In genomic region chr18:2587788-2588187, GRCh38 we compare ENCODE assay signal across 21 cellular contexts. TPM values are rescaled to one million over a fixed set of nuclear protein-coding genes. Genes with fewer than 3 reads are reported as not detected.
DNase-seq lines count a peak whose midpoint lies in the region; ATAC-seq lines count a peak whose summit lies in the region.
"Had no signal": no experiment of that assay in that cellular context is flagged by ENCODE, and none has a peak within 500 bp of the region (broad histone marks: within the 10 kb centered on the region; RNA-seq: fewer than 3 reads in every experiment).

No MANE protein-coding gene starts in this region.

- peak overlapping the region; percentile 10 for H3K27ac Mint-ChIP-seq in activated CD4-positive, alpha-beta T cell treated with anti-CD3 and anti-CD28 coated beads for 36 hours
- peak overlapping the region; percentile 86 for H3K27ac Mint-ChIP-seq in activated CD8-positive, alpha-beta T cell treated with anti-CD3 and anti-CD28 coated beads, Interleukin-2, amount 10 ng/mL, durations not matched to agents 7 days and 5 days
- peak overlapping the region in 9 of 10 donors; percentile 38 to 99 (median 81) for H3K27ac Mint-ChIP-seq in naive thymus-derived CD8-positive, alpha-beta T cell
- H3K27ac Mint-ChIP-seq: brain had no signal

- CTCF ChIA-PET in activated CD4-positive, alpha-beta T cell treated with anti-CD3 and anti-CD28 coated beads for 36 hours (lab: Charles Lee), result interaction anchor here (1.8 kb wide), 1 partner anchor 14 kb away, joined by 7 read pairs; no protein-coding TSS in a partner anchor
- CTCF ChIA-PET in activated CD8-positive, alpha-beta T cell treated with anti-CD3 and anti-CD28 coated beads, Interleukin-2, amount 10 ng/mL, durations not matched to agents 7 days and 5 days (lab: Charles Lee), result interaction anchor here (0.7 to 4.1 kb wide), 3 partner anchors 8 to 49 kb away, joined by 4 to 14 read pairs (median 7); no protein-coding TSS in a partner anchor

- ATAC-seq in activated CD4-positive, alpha-beta T cell treated with anti-CD3 and anti-CD28 coated beads for 36 hours, result peak; percentile 47
- no peak for ATAC-seq in activated CD8-positive, alpha-beta T cell treated with anti-CD3 and anti-CD28 coated beads, Interleukin-2, amount 10 ng/mL, durations not matched to agents 7 days and 5 days
- ATAC-seq in naive thymus-derived CD8-positive, alpha-beta T cell, result no peak

- H3K9me3 Mint-ChIP-seq in activated CD4-positive, alpha-beta T cell treated with anti-CD3 and anti-CD28 coated beads for 36 hours (ENCODE audit: low read depth), result no peaks in the 10 kb centered on the region
- no peaks in the 10 kb centered on the region for H3K9me3 Mint-ChIP-seq in activated CD8-positive, alpha-beta T cell treated with anti-CD3 and anti-CD28 coated beads, Interleukin-2, amount 10 ng/mL, durations not matched to agents 7 days and 5 days (ENCODE audit: insufficient read depth)
- no peaks in the 10 kb centered on the region for H3K9me3 Mint-ChIP-seq in naive thymus-derived CD8-positive, alpha-beta T cell
- H3K9me3 Mint-ChIP-seq: brain had no signal

- H3K27me3 Mint-ChIP-seq in activated CD4-positive, alpha-beta T cell treated with anti-CD3 and anti-CD28 coated beads for 36 hours, result no peaks in the 10 kb centered on the region
- H3K27me3 Mint-ChIP-seq in activated CD8-positive, alpha-beta T cell treated with anti-CD3 and anti-CD28 coated beads, Interleukin-2, amount 10 ng/mL, durations not matched to agents 7 days and 5 days (ENCODE audit: low read depth), result no peaks in the 10 kb centered on the region
- no peaks in the 10 kb centered on the region for H3K27me3 Mint-ChIP-seq in naive thymus-derived CD8-positive, alpha-beta T cell
- H3K27me3 Mint-ChIP-seq: brain had no signal

- POLR2A ChIA-PET in activated CD4-positive, alpha-beta T cell treated with anti-CD3 and anti-CD28 coated beads for 36 hours (lab: Charles Lee), result no interaction called here
- POLR2A ChIA-PET in activated CD8-positive, alpha-beta T cell treated with anti-CD3 and anti-CD28 coated beads, Interleukin-2, amount 10 ng/mL, durations not matched to agents 7 days and 5 days (lab: Charles Lee), result interaction anchor here (1.5 to 4.7 kb wide), 3 partner anchors 15 to 68 kb away, joined by 6 to 38 read pairs (median 21); partner anchors contain the start of genes METTL4, NDC80 and SMCHD1
- POLR2A ChIA-PET in naive thymus-derived CD8-positive, alpha-beta T cell (lab: Charles Lee), result interaction anchor here (0.6 to 9.9 kb wide), 4 partner anchors 17 to 68 kb away, joined by 6 to 111 read pairs (median 51); partner anchors contain the start of genes METTL4, NDC80 and SMCHD1

- H3K4me3 Mint-ChIP-seq in activated CD4-positive, alpha-beta T cell treated with anti-CD3 and anti-CD28 coated beads for 36 hours, result no peak overlapping the region
- peak overlapping the region; percentile 39 for H3K4me3 Mint-ChIP-seq in activated CD8-positive, alpha-beta T cell treated with anti-CD3 and anti-CD28 coated beads, Interleukin-2, amount 10 ng/mL, durations not matched to agents 7 days and 5 days
- H3K4me3 Mint-ChIP-seq in naive thymus-derived CD8-positive, alpha-beta T cell, result peak overlapping the region in 9 of 10 donors; percentile 41 to 76 (median 62)
- H3K4me3 Mint-ChIP-seq: brain had no signal

- H3K36me3 Mint-ChIP-seq in activated CD4-positive, alpha-beta T cell treated with anti-CD3 and anti-CD28 coated beads for 36 hours (ENCODE audit: low read depth), result peaks cover 58% of the 10 kb centered on the region
- H3K36me3 Mint-ChIP-seq in activated CD8-positive, alpha-beta T cell treated with anti-CD3 and anti-CD28 coated beads, Interleukin-2, amount 10 ng/mL, durations not matched to agents 7 days and 5 days (ENCODE audit: low read depth), result peaks cover 73% of the 10 kb centered on the region
- no peaks in the 10 kb centered on the region for H3K36me3 Mint-ChIP-seq in naive thymus-derived CD8-positive, alpha-beta T cell

- DNase-seq in activated CD4-positive, alpha-beta T cell treated with anti-CD3 and anti-CD28 coated beads for 36 hours, result no peak
- no peak for DNase-seq in activated CD4-positive, alpha-beta T cell treated with anti-CD3 and anti-CD28 coated beads for 4 hours
- DNase-seq in H4 (ENCODE audit: low spot score) (peak; percentile 5), occipital lobe (lab: John Stamatoyannopoulos, UW) (no peak), NCI-H748 (lab: John Stamatoyannopoulos, UW; ENCODE audit: unreplicated experiment) (no peak), retina (no peak)
- no peak for DNase-seq in activated CD8-positive, alpha-beta T cell treated with anti-CD3 and anti-CD28 coated beads, Interleukin-2, amount 10 ng/mL, durations not matched to agents 7 days and 5 days
- no peak for DNase-seq in naive thymus-derived CD8-positive, alpha-beta T cell
- DNase-seq: 8988T; activated CD4-positive, alpha-beta T cell treated with anti-CD3 and anti-CD28 coated beads for 48 hours; activated effector memory CD4-positive, alpha-beta T cell treated with anti-CD3 and anti-CD28 coated beads, Interleukin-2, amount 50 U/mL, for 16 hours; BE2C; GM23248; IMR-90; left ventricle myocardium inferior; MV-4-11; NCI-H2029 treated with DMSO at 0.1 percent for 48 hours; NCI-H524; ovary; stimulated activated CD4-positive, alpha-beta T cell treated with anti-CD3 and anti-CD28 coated beads, Interleukin-4, amount 100 ng/mL, for 24 hours had no signal

- intact Hi-C loops in activated CD4-positive, alpha-beta T cell treated with anti-CD3 and anti-CD28 coated beads for 36 hours (cut with DNase I, micrococcal nuclease), result loop anchor here (2.0 to 5.0 kb wide), 4 partner anchors 15 to 675 kb away; partner anchors contain the start of genes SMCHD1 (in 2 of the 2) and MYL12B (in 1 of the 2)

- H3K4me1 Mint-ChIP-seq in activated CD4-positive, alpha-beta T cell treated with anti-CD3 and anti-CD28 coated beads for 36 hours, result peaks cover 38% of the 10 kb centered on the region
- H3K4me1 Mint-ChIP-seq in activated CD8-positive, alpha-beta T cell treated with anti-CD3 and anti-CD28 coated beads, Interleukin-2, amount 10 ng/mL, durations not matched to agents 7 days and 5 days (ENCODE audit: low read depth), result peaks cover 45% of the 10 kb centered on the region
- H3K4me1 Mint-ChIP-seq in naive thymus-derived CD8-positive, alpha-beta T cell, result peaks cover 14 to 39% (median 36%) of the 10 kb centered on the region in 4 donors
- H3K4me1 Mint-ChIP-seq: brain had no signal

RNA-seq across cellular contexts. Expression of gene NDC80, which starts 16.4 kb away (rescaled TPM):
- 10 to 100 TPM; 84.7 to 88.5 TPM for total RNA-seq in activated CD4-positive, alpha-beta T cell treated with anti-CD3 and anti-CD28 coated beads for 36 hours
- 34.6 and 43.0 TPM in 2 replicates for total RNA-seq in H4 (2014; rRNA removed; shearing (Covaris generic))
- total RNA-seq in activated CD8-positive, alpha-beta T cell treated with anti-CD3 and anti-CD28 coated beads, Interleukin-2, amount 10 ng/mL, durations not matched to agents 7 days and 5 days, result 100 to 1,000 TPM in 1 of 2 experiments, 10 to 100 TPM in 1; 91.3 to 103 TPM
- total RNA-seq in naive thymus-derived CD8-positive, alpha-beta T cell, result 1 to 10 TPM; 3.2 to 3.3 TPM
- 1 to 10 TPM; 1.7 to 2.9 (median 1.9) TPM for polyA plus RNA-seq in naive thymus-derived CD8-positive, alpha-beta T cell
- total RNA-seq in occipital lobe, result 3.6 TPM

RNA-seq across cellular contexts. Expression of gene METTL4, which starts 16.5 kb away (rescaled TPM):
- 10 to 100 TPM; 12.8 to 22.0 TPM for total RNA-seq in activated CD4-positive, alpha-beta T cell treated with anti-CD3 and anti-CD28 coated beads for 36 hours
- total RNA-seq in H4 (2014; rRNA removed; shearing (Covaris generic)), result 6.9 and 9.7 TPM in 2 replicates
- 10 to 100 TPM; 22.2 to 22.3 TPM for total RNA-seq in activated CD8-positive, alpha-beta T cell treated with anti-CD3 and anti-CD28 coated beads, Interleukin-2, amount 10 ng/mL, durations not matched to agents 7 days and 5 days
- total RNA-seq in naive thymus-derived CD8-positive, alpha-beta T cell, result 10 to 100 TPM; 40.6 to 41.6 TPM
- 10 to 100 TPM; 14.7 to 17.5 (median 16.9) TPM for polyA plus RNA-seq in naive thymus-derived CD8-positive, alpha-beta T cell
- total RNA-seq in occipital lobe, result 15.8 TPM

Comparison
In these comparisons a context has a peak if more than half of its experiments do, and no peak if none do; other contexts are left out.
1. H3K27ac Mint-ChIP-seq: peak in every context shown above with its lines; median percentile 86 in activated CD8-positive, alpha-beta T cell treated with anti-CD3 and anti-CD28 coated beads, Interleukin-2, amount 10 ng/mL, durations not matched to agents 7 days and 5 days; 81 in naive thymus-derived CD8-positive, alpha-beta T cell; 10 in activated CD4-positive, alpha-beta T cell treated with anti-CD3 and anti-CD28 coated beads for 36 hours.